In the genomic region with DNA sequence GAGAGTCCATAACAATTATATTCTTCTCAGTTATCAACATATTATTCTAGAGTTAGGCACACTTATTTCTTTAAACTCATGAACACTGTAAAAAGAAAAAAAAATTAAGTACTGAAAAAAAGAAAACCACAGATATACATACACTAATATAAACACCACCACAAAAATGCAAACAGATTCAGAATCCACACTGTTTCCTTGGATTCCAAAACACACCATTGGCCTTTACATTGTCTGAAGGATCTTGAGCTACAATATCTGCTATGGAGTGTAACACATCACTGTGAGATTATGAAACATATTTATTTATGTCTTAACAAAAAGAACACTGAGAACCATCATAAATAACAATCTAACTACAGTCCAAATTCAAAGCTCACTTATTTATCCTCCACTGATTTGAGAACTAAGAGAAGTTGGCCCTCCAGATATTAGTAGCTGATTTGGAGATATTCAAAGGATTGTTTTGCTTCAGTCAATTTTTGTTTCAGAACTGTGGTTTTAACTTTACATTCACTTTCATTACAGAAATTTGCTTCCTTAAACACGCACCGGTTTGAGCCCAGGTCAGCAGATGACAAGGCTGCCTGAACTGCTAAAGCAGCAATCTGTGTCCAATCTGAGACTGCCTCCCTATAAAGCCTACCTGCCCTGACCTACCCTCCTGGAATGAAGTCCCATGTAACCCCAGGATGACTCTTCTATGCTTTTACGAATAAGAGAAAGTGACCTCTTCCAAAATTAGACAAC, we compare ENCODE assay signal across 8 cellular contexts. TPM values are rescaled to one million over a fixed set of nuclear protein-coding genes. Genes with fewer than 3 reads are reported as not detected.
DNase-seq lines count a peak whose midpoint lies in the region; ATAC-seq, FAIRE-seq and TF ChIP-seq lines count a peak whose summit lies in the region.

No MANE protein-coding gene starts in this region.

- no peak for FAIRE-seq in HTR-8/SVneo (lab: Jason Lieb, UNC)

- POLR2A ChIA-PET in HEK293T (lab: Yijun Ruan, JAX): no interaction called here

- CTCF ChIA-PET in HEK293T (lab: Yijun Ruan, JAX): no interaction called here

- DNase-seq in OCI-M1 (lab: John Stamatoyannopoulos, UW) (peak; percentile 56), SHP77 treated with DMSO at 0.1 percent for 48 hours (lab: John Stamatoyannopoulos, UW) (no peak), H4 (ENCODE audit: low spot score) (no peak), HTR-8/SVneo (ENCODE audit: insufficient read length, low spot score) (no peak), HEK293T (ENCODE audit: extremely low spot score) (no peak)

- ATAC-seq in GM18861 (IDR thresholded peaks at IDR 0.05; ENCODE audit: unreplicated experiment): peak; percentile 88
- ATAC-seq in HG02588 (IDR thresholded peaks at IDR 0.05; ENCODE audit: unreplicated experiment): peak; percentile 70
- ATAC-seq in esophagus mucosa: peak; percentile 24

TF ChIP-seq in HEK293T, 16 proteins besides CTCF, POLR2A, EP300 and RAD21:
- no peak for TF ChIP-seq FOXA1 (IDR thresholded peaks at IDR 0.05)
- no peak for TF ChIP-seq SUZ12 (IDR thresholded peaks at IDR 0.05)
- TF ChIP-seq ZNF384 (IDR thresholded peaks at IDR 0.05): no peak
- no peak for TF ChIP-seq L3MBTL2 (conservative IDR thresholded peaks at IDR 0.05)
- no peak for TF ChIP-seq ARNT (IDR thresholded peaks at IDR 0.05)
- TF ChIP-seq TARDBP (IDR thresholded peaks at IDR 0.05): no peak
- TF ChIP-seq FOXK2 (IDR thresholded peaks at IDR 0.05): no peak
- TF ChIP-seq ELF4 (IDR thresholded peaks at IDR 0.05): no peak
- TF ChIP-seq HDGF (IDR thresholded peaks at IDR 0.05; ENCODE audit: borderline replicate concordance): no peak
- no peak for TF ChIP-seq SP1 (IDR thresholded peaks at IDR 0.05)
- TF ChIP-seq, protein P1, sequence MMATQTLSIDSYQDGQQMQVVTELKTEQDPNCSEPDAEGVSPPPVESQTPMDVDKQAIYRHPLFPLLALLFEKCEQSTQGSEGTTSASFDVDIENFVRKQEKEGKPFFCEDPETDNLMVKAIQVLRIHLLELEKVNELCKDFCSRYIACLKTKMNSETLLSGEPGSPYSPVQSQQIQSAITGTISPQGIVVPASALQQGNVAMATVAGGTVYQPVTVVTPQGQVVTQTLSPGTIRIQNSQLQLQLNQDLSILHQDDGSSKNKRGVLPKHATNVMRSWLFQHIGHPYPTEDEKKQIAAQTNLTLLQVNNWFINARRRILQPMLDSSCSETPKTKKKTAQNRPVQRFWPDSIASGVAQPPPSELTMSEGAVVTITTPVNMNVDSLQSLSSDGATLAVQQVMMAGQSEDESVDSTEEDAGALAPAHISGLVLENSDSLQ (IDR thresholded peaks at IDR 0.05): no peak
- TF ChIP-seq LEF1 (IDR thresholded peaks at IDR 0.05; ENCODE audit: borderline replicate concordance): no peak
- no peak for TF ChIP-seq NFRKB (IDR thresholded peaks at IDR 0.05)
- no peak for TF ChIP-seq BHLHE40 (IDR thresholded peaks at IDR 0.05; ENCODE audit: borderline replicate concordance)

RNA-seq across cellular contexts. Expression of a gene that starts 47.0 kb away (rescaled TPM):
- 25.2 TPM for total RNA-seq in esophagus mucosa
- total RNA-seq in H4 (2014; rRNA removed; shearing (Covaris generic)): 200 and 237 TPM in 2 replicates

Comparison
In these comparisons a context has a peak if more than half of its experiments do, and no peak if none do; other contexts are left out.
1. ATAC-seq: peak in every context shown above with its lines; median percentile 88 in GM18861; 70 in HG02588; 24 in esophagus mucosa.